Comparison of ENCODE assay signal across 10 cellular contexts in the genomic region with DNA sequence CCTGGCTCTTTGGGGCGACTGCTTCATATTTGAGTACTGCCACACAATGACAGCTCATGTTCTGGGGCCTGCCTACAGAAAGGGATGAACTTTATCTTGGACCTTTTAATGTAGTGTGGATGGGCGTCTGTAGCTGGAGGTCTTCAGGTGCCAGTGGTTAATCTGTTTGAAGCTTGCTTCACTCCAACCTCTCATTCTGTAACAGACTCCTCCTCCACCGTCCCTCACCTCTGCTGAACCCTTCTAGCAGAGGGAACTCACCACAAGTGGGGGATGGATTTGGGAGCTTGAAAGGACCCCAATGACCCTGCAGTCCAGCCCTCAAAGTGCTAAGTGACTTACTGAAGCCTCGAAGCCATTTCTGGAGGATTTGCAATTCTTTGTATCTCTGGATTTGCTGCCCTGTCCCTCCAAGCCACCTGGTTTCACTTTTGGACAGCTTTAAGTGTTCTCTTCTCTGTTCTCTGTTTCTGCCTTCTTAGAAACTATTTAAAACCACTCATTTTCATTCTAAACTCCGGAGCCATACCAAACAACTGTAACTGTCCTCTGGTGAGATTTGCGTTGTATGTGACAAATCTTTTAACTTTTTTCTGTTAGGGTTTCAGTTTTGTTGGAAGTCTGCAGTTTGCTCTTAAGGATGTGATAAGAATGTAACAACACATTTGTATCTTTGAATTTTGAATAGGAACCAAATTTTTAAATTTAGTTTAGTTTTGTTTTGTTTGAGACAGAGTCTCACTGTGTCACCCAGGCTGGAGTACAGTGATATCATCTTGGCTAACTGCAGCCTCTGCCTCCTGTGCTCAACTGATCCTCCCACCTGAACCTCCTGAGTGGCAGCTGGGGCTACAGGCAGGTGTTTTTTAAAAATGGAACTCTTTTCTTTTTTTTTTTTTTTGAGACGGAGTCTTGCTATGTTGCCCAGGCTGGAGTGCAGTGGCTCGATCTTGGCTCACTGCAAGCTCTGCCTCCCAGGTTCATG. TPM values are rescaled to one million over a fixed set of nuclear protein-coding genes. Genes with fewer than 3 reads are reported as not detected.
DNase-seq lines count a peak whose midpoint lies in the region; ATAC-seq lines count a peak whose summit lies in the region.
"Had no signal": no experiment of that assay in that cellular context is flagged by ENCODE, and none has a peak within 500 bp of the region (broad histone marks: within the 10 kb centered on the region; RNA-seq: fewer than 3 reads in every experiment).

No MANE protein-coding gene starts in this region.

- ATAC-seq in GM18909 (IDR thresholded peaks at IDR 0.05; ENCODE audit: poor library complexity, unreplicated experiment) (peak; percentile 89), GM21737 (IDR thresholded peaks at IDR 0.05; ENCODE audit: unreplicated experiment) (peak; percentile 86), HG03571 (IDR thresholded peaks at IDR 0.05; ENCODE audit: unreplicated experiment) (peak; percentile 87)
- ATAC-seq in naive thymus-derived CD4-positive, alpha-beta T cell, result peak; percentile 24
- ATAC-seq: Panc1 had no signal

- peaks cover 0 to 2% (median 0%) of the 10 kb centered on the region in 11 donors for H3K9me3 Mint-ChIP-seq in naive thymus-derived CD4-positive, alpha-beta T cell

- peak overlapping the region; percentile 58 for H3K27ac ChIP-seq in naive thymus-derived CD4-positive, alpha-beta T cell (ENCODE audit: low read depth, low read length)
- H3K27ac ChIP-seq: GM23248 had no signal

- H3K4me3 ChIP-seq in naive thymus-derived CD4-positive, alpha-beta T cell (ENCODE audit: low read length), result no peak overlapping the region
- H3K4me3 ChIP-seq: GM23248 had no signal

- intact Hi-C loops in naive thymus-derived CD4-positive, alpha-beta T cell (cut with micrococcal nuclease), result no loop called here

- H3K9me3 ChIP-seq in naive thymus-derived CD4-positive, alpha-beta T cell (ENCODE audit: control insufficient read depth in 2 of 3, low read length in 3 of 3), result no peaks in the 10 kb centered on the region

- no peaks in the 10 kb centered on the region for H3K27me3 ChIP-seq in naive thymus-derived CD4-positive, alpha-beta T cell (ENCODE audit: control insufficient read depth in 2 of 2, insufficient read depth in 2 of 2, low read length in 2 of 2)

- H3K36me3 ChIP-seq in naive thymus-derived CD4-positive, alpha-beta T cell (ENCODE audit: control insufficient read depth in 2 of 3, insufficient read depth in 3 of 3, low read length in 3 of 3), result peaks cover 0 to 13% (median 0%) of the 10 kb centered on the region in 3 experiments

- CTCF ChIA-PET in naive thymus-derived CD4-positive, alpha-beta T cell (lab: Charles Lee), result interaction anchor here (1.4 to 3.1 kb wide), 3 partner anchors 9 to 41 kb away, joined by 3 to 15 read pairs (median 10); a partner anchor contains a TSS

- H3K27me3 Mint-ChIP-seq in naive thymus-derived CD4-positive, alpha-beta T cell, result no peaks in the 10 kb centered on the region

- H3K27ac Mint-ChIP-seq in naive thymus-derived CD4-positive, alpha-beta T cell, result peak overlapping the region; percentile 71 to 97 (median 88)

- peak overlapping the region in 9 of 10 donors; percentile 2 to 81 (median 56) for H3K4me3 Mint-ChIP-seq in naive thymus-derived CD4-positive, alpha-beta T cell

- peaks cover 0 to 30% (median 9%) of the 10 kb centered on the region in 5 donors for H3K36me3 Mint-ChIP-seq in naive thymus-derived CD4-positive, alpha-beta T cell

- peaks cover 0 to 37% of the 10 kb centered on the region in 2 donors for H3K4me1 ChIP-seq in naive thymus-derived CD4-positive, alpha-beta T cell (ENCODE audit: control insufficient read depth in 2 of 2, insufficient read depth in 2 of 2, low read length in 2 of 2)

- POLR2A ChIA-PET in naive thymus-derived CD4-positive, alpha-beta T cell (lab: Charles Lee), result interaction anchor here (0.6 to 0.9 kb wide), 4 partner anchors 9 to 260 kb away, joined by 3 to 5 read pairs (median 3); a partner anchor contains a TSS

- no peak for DNase-seq in naive thymus-derived CD4-positive, alpha-beta T cell
- DNase-seq in DMS 273 treated with DMSO at 0.1 percent for 48 hours (lab: John Stamatoyannopoulos, UW) (no peak), NCI-H82 (lab: John Stamatoyannopoulos, UW) (no peak), NCI-H2107 (lab: John Stamatoyannopoulos, UW) (no peak), NCI-H2081 (lab: John Stamatoyannopoulos, UW) (no peak)
- DNase-seq: GM23248 had no signal

- H3K4me1 Mint-ChIP-seq in naive thymus-derived CD4-positive, alpha-beta T cell, result peaks cover 22 to 83% (median 76%) of the 10 kb centered on the region in 7 donors

RNA-seq across cellular contexts. Expression of a gene that starts 37.0 kb away (rescaled TPM):
- 100 to 1,000 TPM in 3 of 5 experiments, 10 to 100 TPM in 2; 84.9 to 159 (median 150) TPM for total RNA-seq in naive thymus-derived CD4-positive, alpha-beta T cell
- 10 to 100 TPM; 38.9 to 78.1 TPM for polyA plus RNA-seq in naive thymus-derived CD4-positive, alpha-beta T cell

RNA-seq across cellular contexts. Expression of a gene that starts 40.4 kb away (rescaled TPM):
- total RNA-seq in naive thymus-derived CD4-positive, alpha-beta T cell, result 10 to 100 TPM; 29.0 to 49.8 (median 42.9) TPM
- 10 to 100 TPM; 15.9 to 18.9 TPM for polyA plus RNA-seq in naive thymus-derived CD4-positive, alpha-beta T cell

Comparison
In these comparisons a context has a peak if more than half of its experiments do, and no peak if none do; other contexts are left out.
1. ATAC-seq: peak in every context shown above with its lines; median percentile 89 in GM18909; 87 in HG03571; 86 in GM21737; 24 in naive thymus-derived CD4-positive, alpha-beta T cell.